In genomic region chr2:102657770-102658169, GRCh38 we compare ENCODE assay signal across 10 cellular contexts. TPM values are rescaled to one million over a fixed set of nuclear protein-coding genes. Genes with fewer than 3 reads are reported as not detected.
DNase-seq lines count a peak whose midpoint lies in the region; ATAC-seq and TF ChIP-seq lines count a peak whose summit lies in the region.
"Had no signal": no experiment of that assay in that cellular context is flagged by ENCODE, and none has a peak within 500 bp of the region (broad histone marks: within the 10 kb centered on the region; RNA-seq: fewer than 3 reads in every experiment).

No MANE protein-coding gene starts in this region.

- H3K4me3 Mint-ChIP-seq in activated T-helper 17 cell treated with anti-CD3 and anti-CD28 coated beads, Interleukin-2, amount 50 U/mL, for 72 hours = no peak overlapping the region
- H3K4me3 Mint-ChIP-seq: T-helper 17 cell had no signal

- H3K27ac Mint-ChIP-seq in activated T-helper 17 cell treated with anti-CD3 and anti-CD28 coated beads, Interleukin-2, amount 50 U/mL, for 72 hours = no peak overlapping the region
- H3K27ac Mint-ChIP-seq: T-helper 17 cell had no signal

- H3K4me3 ChIP-seq in brain microvascular endothelial cell (ENCODE audit: low read depth, low read length) = no peak overlapping the region
- H3K4me3 ChIP-seq: ovary had no signal

- peaks cover 21% of the 10 kb centered on the region for H3K27me3 Mint-ChIP-seq in activated T-helper 17 cell treated with anti-CD3 and anti-CD28 coated beads, Interleukin-2, amount 50 U/mL, for 72 hours

- TF ChIP-seq CTCF in brain microvascular endothelial cell (IDR thresholded peaks at IDR 0.05; ENCODE audit: low read depth, low read length, missing control alignments) = no peak

- H3K36me3 ChIP-seq in brain microvascular endothelial cell (replicated peaks) = no peaks in the 10 kb centered on the region
- H3K36me3 ChIP-seq: ovary had no signal

- H3K4me1 Mint-ChIP-seq in activated T-helper 17 cell treated with anti-CD3 and anti-CD28 coated beads, Interleukin-2, amount 50 U/mL, for 72 hours = no peaks in the 10 kb centered on the region

- in situ Hi-C loops in brain microvascular endothelial cell (cut with HindIII; ENCODE audit: low pct_ligation_motif_present, low sequenced_read_pairs) = no loop called here

- ATAC-seq in GM18520 (IDR thresholded peaks at IDR 0.05; ENCODE audit: unreplicated experiment) (peak; percentile 80), GM21786 (IDR thresholded peaks at IDR 0.05; ENCODE audit: unreplicated experiment) (peak; percentile 72)
- peak; percentile 95 for ATAC-seq in activated T-helper 17 cell treated with anti-CD3 and anti-CD28 coated beads, Interleukin-2, amount 50 U/mL, for 72 hours (replicated peaks)
- ATAC-seq: T-helper 17 cell had no signal

- peak; percentile 59 for DNase-seq in stimulated activated CD4-positive, alpha-beta T cell treated with anti-CD3 and anti-CD28 coated beads, Interleukin-1b, Interleukin-23, amount 100 ng/mL, for 48 hours
- no peak for DNase-seq in brain microvascular endothelial cell
- no peak for DNase-seq in NCI-H1092 (lab: John Stamatoyannopoulos, UW)
- no peak for DNase-seq in NCI-H345 treated with DMSO at 0.1 percent for 48 hours (lab: John Stamatoyannopoulos, UW; ENCODE audit: unreplicated experiment)
- DNase-seq: amniotic stem cell, ovary, T-helper 17 cell had no signal

- no peaks in the 10 kb centered on the region for H3K36me3 Mint-ChIP-seq in activated T-helper 17 cell treated with anti-CD3 and anti-CD28 coated beads, Interleukin-2, amount 50 U/mL, for 72 hours (ENCODE audit: low read depth)

- H3K27me3 ChIP-seq in brain microvascular endothelial cell (replicated peaks) = no peaks in the 10 kb centered on the region
- H3K27me3 ChIP-seq: ovary had no signal

- H3K9me3 Mint-ChIP-seq in activated T-helper 17 cell treated with anti-CD3 and anti-CD28 coated beads, Interleukin-2, amount 50 U/mL, for 72 hours = no peaks in the 10 kb centered on the region

- no peak overlapping the region for H3K27ac ChIP-seq in brain microvascular endothelial cell
- H3K27ac ChIP-seq: ovary had no signal

RNA-seq across cellular contexts. Expression of gene SLC9A2, which starts 38.4 kb away (rescaled TPM):
- total RNA-seq in activated T-helper 17 cell treated with anti-CD3 and anti-CD28 coated beads, Interleukin-2, amount 50 U/mL, for 72 hours = not detected
- total RNA-seq: T-helper 17 cell had no signal
